8 cellular contexts compared by ENCODE assay signal in the genomic region with DNA sequence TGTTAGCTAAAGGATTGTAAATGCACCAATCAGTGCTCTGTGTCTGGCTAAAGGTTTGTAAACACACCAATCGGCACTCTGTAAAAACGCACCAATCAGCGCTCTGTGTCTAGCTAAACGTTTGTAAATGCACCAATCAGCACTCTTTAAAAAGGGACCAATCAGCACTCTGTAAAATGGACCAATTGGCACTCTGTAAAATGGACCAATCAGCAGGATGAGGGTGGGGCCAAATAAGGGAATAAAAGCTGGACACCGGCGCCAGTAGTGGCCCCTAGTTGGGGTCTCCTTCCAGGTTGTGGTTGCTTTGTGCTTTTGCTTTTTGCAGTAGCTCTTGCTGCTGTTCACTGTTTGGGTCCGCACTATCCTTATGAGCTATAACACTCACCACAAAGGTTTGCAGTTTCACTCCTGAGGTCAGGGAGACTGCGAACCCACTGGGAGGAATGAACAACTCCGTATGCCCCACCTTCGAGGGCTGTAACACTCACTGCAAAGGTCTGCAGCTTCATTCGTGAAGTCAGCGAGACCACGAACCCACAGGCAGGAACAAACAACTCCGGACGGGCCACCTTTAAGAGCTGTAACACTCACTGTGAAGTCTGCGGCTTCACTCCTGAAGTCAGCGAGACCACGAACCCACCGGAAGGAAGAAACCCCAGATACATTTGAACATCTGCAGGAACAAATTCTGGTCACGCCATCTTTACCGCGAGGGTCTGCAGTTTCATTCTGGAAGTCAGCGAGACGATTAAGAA. TPM values are rescaled to one million over a fixed set of nuclear protein-coding genes. Genes with fewer than 3 reads are reported as not detected.
A peak's percentile ranks its signal among the peaks of the same experiment; 100 is the strongest.
DNase-seq lines count a peak whose midpoint lies in the region; ATAC-seq lines count a peak whose summit lies in the region.

No MANE protein-coding gene starts in this region.

- no peak overlapping the region for H2AK5ac ChIP-seq in trophoblast cell (ENCODE audit: low read length)

- peak overlapping the region; percentile 47 for H3K4me2 ChIP-seq in trophoblast cell (ENCODE audit: low read length)

- H4K8ac ChIP-seq in trophoblast cell (ENCODE audit: low read depth, low read length) = no peak overlapping the region

- no peaks in the 10 kb centered on the region for H3K27me3 ChIP-seq in trophoblast cell (ENCODE audit: insufficient read depth, low read length)

- peak; percentile 41 for ATAC-seq in GM19025 (IDR thresholded peaks at IDR 0.05; ENCODE audit: low read depth, unreplicated experiment)
- ATAC-seq in HG03064 (IDR thresholded peaks at IDR 0.05; ENCODE audit: low read depth, unreplicated experiment) = peak; percentile 45

- H3K4me3 ChIP-seq in trophoblast cell (ENCODE audit: low read depth, low read length) = no peak overlapping the region

- peaks cover 12% of the 10 kb centered on the region for H3K79me1 ChIP-seq in trophoblast cell (ENCODE audit: low read length)

- no peak overlapping the region for H2BK5ac ChIP-seq in trophoblast cell (ENCODE audit: low read depth, low read length, poor library complexity)

- H3K27ac ChIP-seq in caudate nucleus (ENCODE audit: low read depth, low read length) = peak overlapping the region; percentile 9
- H3K27ac ChIP-seq in trophoblast cell (ENCODE audit: low read depth, low read length) = no peak overlapping the region

- H2AFZ ChIP-seq in trophoblast cell (ENCODE audit: insufficient read depth, low read length, poor library complexity) = no peak overlapping the region

- H3K23ac ChIP-seq in trophoblast cell (ENCODE audit: low read length) = no peak overlapping the region

- no CpG with 5 or more reads among the region's 24 CpGs for WGBS in trophoblast cell (ENCODE audit: extremely low coverage, insufficient coverage, insufficient read length)

- H3K14ac ChIP-seq in trophoblast cell (ENCODE audit: low read length) = no peak overlapping the region

- H3K79me2 ChIP-seq in trophoblast cell (ENCODE audit: control insufficient read depth, insufficient read depth, low read length, poor library complexity) = peaks cover 9% of the 10 kb centered on the region

- H3K4ac ChIP-seq in trophoblast cell (ENCODE audit: low read depth, low read length) = no peak overlapping the region

- peak overlapping the region; percentile 85 for H4K91ac ChIP-seq in trophoblast cell (ENCODE audit: low read depth, low read length)

- peak; percentile 71 for DNase-seq in UCSD-AML1 (lab: John Stamatoyannopoulos, UW; ENCODE audit: unreplicated experiment)
- peak in 1 of 61 donors; percentile 0 for DNase-seq in caudate nucleus (lab: John Stamatoyannopoulos, UW)
- DNase-seq in trophoblast cell = peak in 1 of 2 donors; percentile 7
- DNase-seq in ureter (ENCODE audit: low spot score) = peak; percentile 55
- no peak for DNase-seq in HT-29 (ENCODE audit: low spot score)
- DNase-seq in NCI-H524 treated with DMSO at 0.1 percent for 48 hours (lab: John Stamatoyannopoulos, UW) = no peak

- no peak overlapping the region for H4K12ac ChIP-seq in trophoblast cell (ENCODE audit: low read depth, low read length)

- H3K18ac ChIP-seq in trophoblast cell (ENCODE audit: low read length) = no peak overlapping the region

- H3K36me3 ChIP-seq in trophoblast cell (ENCODE audit: control insufficient read depth in 1 of 2, insufficient read depth in 2 of 2, low read length in 2 of 2) = no peaks in the 10 kb centered on the region

- H3K4me1 ChIP-seq in trophoblast cell (ENCODE audit: control insufficient read depth in 1 of 2, insufficient read depth in 2 of 2, low read length in 2 of 2) = peaks cover 5 to 6% of the 10 kb centered on the region in 2 experiments

- no peak overlapping the region for H2BK12ac ChIP-seq in trophoblast cell (ENCODE audit: low read length)

- no peaks in the 10 kb centered on the region for H3K9me3 ChIP-seq in trophoblast cell (ENCODE audit: insufficient read depth, low read depth, low read length)

- H2BK120ac ChIP-seq in trophoblast cell (ENCODE audit: insufficient read depth, low read length, poor library complexity) = no peak overlapping the region

- H3K9ac ChIP-seq in trophoblast cell (ENCODE audit: low read length) = no peak overlapping the region

RNA-seq across cellular contexts. Expression of gene SUCLG2, which starts 1.1 kb away (rescaled TPM):
- 22.7 and 24.4 TPM in 2 replicates for polyA plus RNA-seq in trophoblast cell (2013)
- 70.8 TPM for total RNA-seq in ureter
- 12.8 and 13.9 TPM in 2 replicates for total RNA-seq in HT-29 (2014; rRNA removed; shearing (Covaris generic))

Comparison
In these comparisons a context has a peak if more than half of its experiments do, and no peak if none do; other contexts are left out.
1. DNase-seq: peak in UCSD-AML1 (single experiment) and ureter (single experiment); none in HT-29 (single experiment) and NCI-H524 treated with DMSO at 0.1 percent for 48 hours (single experiment).